ENCODE assay signal across 7 cellular contexts in the genomic region with DNA sequence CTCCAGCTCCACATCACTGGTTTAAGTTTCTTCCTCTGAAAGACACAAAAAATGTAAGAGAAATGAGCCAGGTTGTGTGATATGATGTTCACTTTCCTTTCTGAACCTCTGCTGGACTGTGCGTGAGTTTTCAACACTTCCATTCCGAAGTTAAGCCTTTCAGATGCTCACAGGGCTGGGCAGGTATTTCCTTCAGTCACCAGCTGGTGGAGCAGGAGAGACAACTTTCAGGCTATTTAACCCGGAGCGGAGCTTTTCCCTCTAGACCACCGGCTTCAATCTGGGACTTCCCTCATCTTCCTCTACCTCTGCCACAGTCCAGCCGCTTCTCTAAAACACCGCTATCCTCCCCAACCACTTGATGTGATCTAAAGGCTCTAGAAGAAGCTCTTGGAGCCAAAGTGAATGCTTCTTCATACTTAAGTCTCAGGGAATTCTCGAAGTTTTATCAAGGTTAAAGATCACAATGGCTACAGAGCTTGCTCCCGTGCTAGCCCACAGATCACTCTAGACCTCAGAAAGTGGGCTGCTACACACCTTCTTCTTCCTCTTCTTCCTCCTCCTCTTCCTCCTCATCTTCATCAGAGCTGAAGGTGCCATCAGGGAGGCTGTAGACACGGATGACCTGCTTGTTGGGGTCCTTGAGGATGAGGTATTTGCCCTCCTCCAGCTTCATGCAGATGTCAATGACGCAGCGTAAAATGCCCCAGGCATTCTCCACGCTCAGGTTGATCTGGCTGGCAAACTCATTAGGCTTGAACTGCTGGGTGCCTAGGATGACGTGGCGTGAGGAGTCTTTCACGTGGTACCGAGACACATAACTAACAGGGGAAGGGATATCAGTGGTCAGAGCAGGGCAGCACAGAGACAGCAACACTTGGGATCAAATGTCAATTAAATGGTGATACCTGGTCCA. TPM values are rescaled to one million over a fixed set of nuclear protein-coding genes. Genes with fewer than 3 reads are reported as not detected.
DNase-seq lines count a peak whose midpoint lies in the region; ATAC-seq and TF ChIP-seq lines count a peak whose summit lies in the region.

No MANE protein-coding gene starts in this region.

- no peaks in the 10 kb centered on the region for H3K9me3 ChIP-seq in DOHH2 (ENCODE audit: control insufficient read depth, insufficient read depth, low read length)
- no peaks in the 10 kb centered on the region for H3K9me3 ChIP-seq in colonic mucosa
- H3K9me3 ChIP-seq in mucosa of descending colon, result no peaks in the 10 kb centered on the region

- H4K20me1 ChIP-seq in DOHH2 (ENCODE audit: control insufficient read depth, insufficient read depth, low read depth, low read length), result no peaks in the 10 kb centered on the region

- intact Hi-C loops in colonic mucosa (cut with DNase I) (no loop called here), mucosa of descending colon (cut with DNase I, micrococcal nuclease) (no loop called here)

- H3K27ac ChIP-seq in DOHH2 (ENCODE audit: low read depth, low read length) (no peak overlapping the region), colonic mucosa (no peak overlapping the region)

- no peak for TF ChIP-seq POLR2A in GM18505 (IDR thresholded peaks at IDR 0.05; ENCODE audit: borderline replicate concordance, extremely low read depth, insufficient read depth, insufficient read length)

- H3K79me2 ChIP-seq in DOHH2 (ENCODE audit: control insufficient read depth, low read length), result peaks cover 3% of the 10 kb centered on the region

- TF ChIP-seq CTCF in DOHH2 (IDR thresholded peaks at IDR 0.05; ENCODE audit: low read depth, low read length, poor library complexity, severe bottlenecking) (peak; percentile 56), colonic mucosa (IDR thresholded peaks at IDR 0.05) (peak; percentile 50), mucosa of descending colon (IDR thresholded peaks at IDR 0.05) (no peak)

- no peak overlapping the region for H3K4me3 ChIP-seq in DOHH2 (ENCODE audit: low read length)
- no peak overlapping the region for H3K4me3 ChIP-seq in colonic mucosa
- H3K4me3 ChIP-seq in mucosa of descending colon, result no peak overlapping the region

- no peaks in the 10 kb centered on the region for H3K27me3 ChIP-seq in DOHH2 (ENCODE audit: control insufficient read depth, low read length)
- H3K27me3 ChIP-seq in colonic mucosa, result no peaks in the 10 kb centered on the region

- ATAC-seq in mucosa of descending colon, result peak; percentile 28
- no peak for ATAC-seq in GM18505 (IDR thresholded peaks at IDR 0.05; ENCODE audit: unreplicated experiment)

- peaks cover 13% of the 10 kb centered on the region for H3K4me1 ChIP-seq in DOHH2 (ENCODE audit: control insufficient read depth, low read length)
- peaks cover 9% of the 10 kb centered on the region for H3K4me1 ChIP-seq in colonic mucosa
- peaks cover 9% of the 10 kb centered on the region for H3K4me1 ChIP-seq in mucosa of descending colon (ENCODE audit: low read depth)

- H3K36me3 ChIP-seq in DOHH2 (ENCODE audit: control insufficient read depth, low read length) (peaks cover 61% of the 10 kb centered on the region), colonic mucosa (peaks cover 31% of the 10 kb centered on the region), mucosa of descending colon (ENCODE audit: low read depth) (peaks cover 44% of the 10 kb centered on the region)

- peak; percentile 35 for DNase-seq in HT-29 (ENCODE audit: low spot score)
- peak; percentile 49 for DNase-seq in SW480 (ENCODE audit: low spot score)
- peak; percentile 48 for DNase-seq in colonic mucosa
- peak in 1 of 3 donors; percentile 60 for DNase-seq in mucosa of descending colon
- DNase-seq in NCI-H2107 (lab: John Stamatoyannopoulos, UW), result no peak

- H3K4me2 ChIP-seq in DOHH2 (ENCODE audit: low read length), result no peak overlapping the region

- H3K9ac ChIP-seq in colonic mucosa (ENCODE audit: low read depth in 2 of 2, low read length in 2 of 2), result no peak overlapping the region

- peaks cover 38% of the 10 kb centered on the region for H3F3A ChIP-seq in DOHH2 (ENCODE audit: control insufficient read depth, insufficient read depth)

- H3K9me2 ChIP-seq in DOHH2 (replicated peaks; ENCODE audit: control insufficient read depth, low read length), result no peaks in the 10 kb centered on the region

RNA-seq across cellular contexts. Expression of gene FOXRED2, which starts 4.4 kb away (rescaled TPM):
- 9.7 and 13.0 TPM in 2 replicates for total RNA-seq in HT-29 (2014; rRNA removed; shearing (Covaris generic))
- total RNA-seq in colonic mucosa (10 to 100 TPM in 1 of 2 donors, 1 to 10 TPM in 1; 3.6 to 14.3 TPM), mucosa of descending colon (1 to 10 TPM; 2.8 to 8.6 (median 6.4) TPM)

RNA-seq across cellular contexts. Expression of gene EIF3D, which starts 17.7 kb away (rescaled TPM):
- 195 and 216 TPM in 2 replicates for total RNA-seq in HT-29 (2014; rRNA removed; shearing (Covaris generic))
- 100 to 1,000 TPM; 148 to 160 TPM for total RNA-seq in colonic mucosa
- total RNA-seq in mucosa of descending colon, result 100 to 1,000 TPM; 135 to 145 (median 142) TPM

RNA-seq across cellular contexts. Expression of gene TXN2, which starts 29.8 kb away (rescaled TPM):
- 30.7 and 30.8 TPM in 2 replicates for total RNA-seq in HT-29 (2014; rRNA removed; shearing (Covaris generic))
- 100 to 1,000 TPM; 101 to 142 TPM for total RNA-seq in colonic mucosa
- 100 to 1,000 TPM in 1 of 3 donors, 10 to 100 TPM in 2; 73.2 to 101 (median 95.8) TPM for total RNA-seq in mucosa of descending colon
